In genomic region chr5:86572825-86573224, GRCh38 we compare ENCODE assay signal across 34 cellular contexts.
"Had no signal": no experiment of that assay in that cellular context is flagged by ENCODE, and none has a peak within 500 bp of the region (broad histone marks: within the 10 kb centered on the region; RNA-seq: fewer than 3 reads in every experiment).

No MANE protein-coding gene starts in this region.

- H3K4me1 ChIP-seq: adrenal gland, ascending aorta, body of pancreas, breast epithelium had no signal

- H3K4me3 ChIP-seq: adrenal gland, ascending aorta, body of pancreas, breast epithelium, cardiac muscle cell had no signal

- ATAC-seq: activated naive CD4-positive, alpha-beta T cell treated with anti-CD3 and anti-CD28 coated beads, Interleukin-2, amount 50 U/mL, for 72 hours; activated naive CD8-positive, alpha-beta T cell treated with anti-CD3 and anti-CD28 coated beads, Interleukin-2, amount 50 U/mL, for 24 hours; activated T-cell treated with anti-CD3 and anti-CD28 coated beads, Interleukin-2, amount 50 U/mL, for 4 hours; activated T-cell treated with anti-CD3 and anti-CD28 coated beads, Interleukin-2, amount 50 U/mL, for 72 hours; activated T-helper 17 cell treated with anti-CD3 and anti-CD28 coated beads, Interleukin-2, amount 50 U/mL, for 72 hours; body of pancreas had no signal

- DNase-seq: activated effector memory CD4-positive, alpha-beta T cell treated with anti-CD3 and anti-CD28 coated beads, Interleukin-2, amount 50 U/mL, for 16 hours; activated effector memory CD4-positive, alpha-beta T cell treated with Interleukin-2 at 50 U/mL for 16 hours; activated gamma-delta T cell; activated gamma-delta T cell treated with Interleukin-2 at 50 U/mL for 16 hours; activated naive CD4-positive, alpha-beta T cell; activated naive CD4-positive, alpha-beta T cell treated with anti-CD3 and anti-CD28 coated beads for 36 hours; activated naive CD4-positive, alpha-beta T cell treated with anti-CD3 and anti-CD28 coated beads, Interleukin-2, amount 10 ng/mL, durations not matched to agents 7 days and 5 days; activated naive CD4-positive, alpha-beta T cell treated with anti-CD3 and anti-CD28 coated beads, Interleukin-2, amount 50 U/mL, for 16 hours; activated naive CD4-positive, alpha-beta T cell treated with Interleukin-2 at 50 U/mL for 16 hours; activated naive CD8-positive, alpha-beta T cell treated with anti-CD3 and anti-CD28 coated beads for 36 hours; activated naive CD8-positive, alpha-beta T cell treated with anti-CD3 and anti-CD28 coated beads, Interleukin-2, amount 10 ng/mL, durations not matched to agents 7 days and 5 days; activated naive CD8-positive, alpha-beta T cell treated with anti-CD3 and anti-CD28 coated beads, Interleukin-2, amount 50 U/mL, for 24 hours; activated T-cell treated with anti-CD3 and anti-CD28 coated beads, Interleukin-2, amount 50 U/mL, for 1 hour; activated T-cell treated with anti-CD3 and anti-CD28 coated beads, Interleukin-2, amount 50 U/mL, for 24 hours; activated T-cell treated with anti-CD3 and anti-CD28 coated beads, Interleukin-2, amount 50 U/mL, for 4 hours; activated T-cell treated with anti-CD3 and anti-CD28 coated beads, Interleukin-2, amount 50 U/mL, for 48 hours; activated T-cell treated with anti-CD3 and anti-CD28 coated beads, Interleukin-2, amount 50 U/mL, for 72 hours; adrenal gland; amniotic stem cell; amygdala; anterior cingulate cortex; aorta; body of pancreas; brain microvascular endothelial cell; caudate nucleus; central memory CD4-positive, alpha-beta T cell; cerebellar nuclear complex had no signal

- H3K27ac ChIP-seq: adrenal gland, ascending aorta, body of pancreas, brain microvascular endothelial cell, breast epithelium, cardiac muscle cell had no signal

- H3K36me3 ChIP-seq: adrenal gland, ascending aorta, brain microvascular endothelial cell, breast epithelium, cardiac muscle cell had no signal

- H3K27me3 ChIP-seq: adrenal gland, ascending aorta, body of pancreas, brain microvascular endothelial cell, breast epithelium, cardiac muscle cell had no signal

- H3K9me3 ChIP-seq: adrenal gland, ascending aorta, body of pancreas had no signal

- FAIRE-seq: astrocyte, bronchial epithelial cell had no signal
